In the genomic region with DNA sequence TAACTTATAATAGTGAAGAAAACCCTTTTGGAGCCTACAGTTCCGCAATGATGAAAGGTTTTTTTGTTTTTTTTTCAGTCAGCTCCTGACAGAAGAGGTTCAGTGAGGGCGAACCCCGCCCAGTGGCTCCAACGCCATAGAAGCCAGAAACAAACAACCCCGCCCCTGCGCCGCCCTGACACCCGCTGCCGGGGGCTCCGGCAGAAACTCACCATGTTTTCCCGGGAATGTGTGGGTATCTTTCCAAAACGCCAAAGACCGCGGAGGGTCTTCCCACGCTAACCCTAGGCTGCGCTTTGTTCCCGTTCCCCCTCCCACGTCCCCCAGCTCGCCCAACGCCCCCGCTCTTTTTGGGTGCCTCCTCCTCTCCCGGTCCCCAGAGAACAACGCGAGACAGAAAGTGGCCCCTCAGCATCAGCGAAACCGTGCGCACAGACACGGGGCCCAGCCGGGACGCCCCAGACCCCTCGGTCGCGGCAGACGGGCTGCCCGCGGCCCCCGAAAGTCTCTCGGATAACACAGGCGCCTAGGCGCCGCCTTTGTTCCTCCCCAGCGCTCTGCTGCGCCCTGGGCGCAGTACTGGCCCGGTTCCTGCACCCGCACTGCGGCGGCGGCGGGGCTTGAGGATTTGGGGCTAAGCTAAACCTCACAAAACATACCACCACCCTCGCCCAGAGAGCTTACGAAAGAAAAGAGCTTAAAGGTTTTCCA, we compare ENCODE assay signal across 8 cellular contexts. TPM values are rescaled to one million over a fixed set of nuclear protein-coding genes. Genes with fewer than 3 reads are reported as not detected.
DNase-seq lines count a peak whose midpoint lies in the region; ATAC-seq and TF ChIP-seq lines count a peak whose summit lies in the region.

No MANE protein-coding gene starts in this region.

- no peak for TF ChIP-seq CTCF in choroid plexus epithelial cell (conservative IDR thresholded peaks at IDR 0.05; ENCODE audit: low read depth, low read length)

- ATAC-seq in HG02852 (IDR thresholded peaks at IDR 0.05; ENCODE audit: unreplicated experiment) (peak; percentile 45), left lobe of liver (peak; percentile 74)

- DNase-seq in NCI-H82 (lab: John Stamatoyannopoulos, UW) (peak; percentile 72), NCI-H82 treated with DMSO at 0.1 percent for 48 hours (lab: John Stamatoyannopoulos, UW; ENCODE audit: unreplicated experiment) (no peak), NCI-H2029 (lab: John Stamatoyannopoulos, UW) (peak; percentile 55), choroid plexus epithelial cell (ENCODE audit: low read depth) (peak; percentile 78), left lobe of liver (ENCODE audit: low spot score) (peak; percentile 59)
- peak; percentile 70 to 75 for DNase-seq in activated CD4-positive, alpha-beta T cell treated with anti-CD3 and anti-CD28 coated beads for 4 hours
- DNase-seq in stimulated activated CD4-positive, alpha-beta T cell treated with anti-CD3 and anti-CD28 coated beads, Interleukin-2, amount 100 ng/mL, for 4 hours (ENCODE audit: low read depth), result peak; percentile 56

- peak overlapping the region; percentile 92 for H3K4me3 ChIP-seq in choroid plexus epithelial cell (ENCODE audit: low read depth, low read length)

RNA-seq across cellular contexts. Expression of a gene that starts 0.5 kb away (rescaled TPM):
- 4.8 TPM for total RNA-seq in left lobe of liver

RNA-seq across cellular contexts. Expression of a gene that starts 57.2 kb away (rescaled TPM):
- total RNA-seq in left lobe of liver, result 144 TPM
